Comparison of ENCODE assay signal across 8 cellular contexts in the genomic region with DNA sequence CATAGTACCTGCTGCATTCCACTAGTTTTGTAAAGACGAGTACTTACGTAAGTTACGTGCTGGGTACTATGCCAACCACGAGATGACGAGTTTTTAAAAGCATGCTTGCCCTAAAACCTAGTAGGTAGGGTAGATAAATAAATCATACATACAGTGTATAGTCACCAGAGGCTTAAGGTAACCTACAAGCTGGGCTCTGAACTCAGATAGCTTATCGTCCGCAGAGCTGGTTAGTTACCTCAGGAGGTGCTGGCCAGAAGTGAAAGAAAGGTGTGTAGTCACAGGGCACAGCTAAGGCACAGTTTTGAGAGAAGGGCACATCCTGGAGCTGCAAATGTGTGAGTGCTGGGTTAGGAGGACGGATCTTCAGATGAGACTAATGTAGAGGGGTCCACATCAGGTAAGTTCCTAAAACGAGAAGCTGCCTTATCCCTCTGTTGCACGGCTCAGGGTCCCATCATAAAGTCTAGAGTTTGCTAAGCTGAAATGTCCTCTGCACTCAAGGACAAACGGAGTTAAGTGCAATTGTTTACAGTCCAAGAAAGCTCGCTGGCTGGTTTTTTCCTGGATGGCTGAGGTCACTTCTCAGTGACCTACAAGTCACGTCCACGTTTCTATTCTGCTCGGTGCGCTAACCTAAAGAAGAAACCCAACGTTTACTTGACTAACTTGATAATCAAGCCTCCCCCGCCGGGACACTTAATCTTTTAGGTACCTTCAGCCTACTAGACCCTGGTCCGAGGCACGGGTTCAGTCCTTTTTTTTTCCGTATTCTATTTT. TPM values are rescaled to one million over a fixed set of nuclear protein-coding genes. Genes with fewer than 3 reads are reported as not detected.
A peak's percentile ranks its signal among the peaks of the same experiment; 100 is the strongest.
DNase-seq lines count a peak whose midpoint lies in the region; ATAC-seq and TF ChIP-seq lines count a peak whose summit lies in the region.

No MANE protein-coding gene starts in this region.

- no peak for TF ChIP-seq CTCF in smooth muscle cell (IDR thresholded peaks at IDR 0.05; ENCODE audit: borderline replicate concordance, insufficient read depth, poor library complexity, severe bottlenecking)

- no peaks in the 10 kb centered on the region for H3K9me3 ChIP-seq in iPS-18a (ENCODE audit: control insufficient read depth, low read depth, low read length)
- H3K9me3 ChIP-seq in smooth muscle cell (replicated peaks; ENCODE audit: low read depth) = no peaks in the 10 kb centered on the region

- peak overlapping the region; percentile 80 for H3K9ac ChIP-seq in iPS-18a (ENCODE audit: low read length)
- H3K9ac ChIP-seq in smooth muscle cell (ENCODE audit: low read depth) = peak overlapping the region; percentile 89

- peak; percentile 4 for DNase-seq in G401 (ENCODE audit: low spot score)
- DNase-seq in activated naive CD8-positive, alpha-beta T cell treated with anti-CD3 and anti-CD28 coated beads, Interleukin-2, amount 10 ng/mL, durations not matched to agents 7 days and 5 days = no peak
- no peak for DNase-seq in smooth muscle cell (lab: John Stamatoyannopoulos, UW; ENCODE audit: unreplicated experiment)
- DNase-seq in putamen (ENCODE audit: low spot score) = no peak
- DNase-seq in NCI-H1048 (lab: John Stamatoyannopoulos, UW) = no peak
- DNase-seq in NCI-H226 = no peak

- peaks cover 2% of the 10 kb centered on the region for H3K4me1 Mint-ChIP-seq in activated naive CD8-positive, alpha-beta T cell treated with anti-CD3 and anti-CD28 coated beads, Interleukin-2, amount 10 ng/mL, durations not matched to agents 7 days and 5 days

- POLR2A ChIA-PET in activated naive CD8-positive, alpha-beta T cell treated with anti-CD3 and anti-CD28 coated beads, Interleukin-2, amount 10 ng/mL, durations not matched to agents 7 days and 5 days (lab: Charles Lee) = interaction anchor here (1.2 to 2.5 kb wide), 2 partner anchors 69 to 579 kb away, joined by 4 to 16 read pairs; a partner anchor contains a TSS

- H3K4me1 ChIP-seq in iPS-18a (ENCODE audit: control insufficient read depth, low read depth, low read length) = peaks cover 12% of the 10 kb centered on the region
- peaks cover 23% of the 10 kb centered on the region for H3K4me1 ChIP-seq in smooth muscle cell (ENCODE audit: low read depth)

- H3K79me2 ChIP-seq in smooth muscle cell (ENCODE audit: low read depth) = peaks cover 24% of the 10 kb centered on the region

- no peak overlapping the region for H3K27ac Mint-ChIP-seq in activated naive CD8-positive, alpha-beta T cell treated with anti-CD3 and anti-CD28 coated beads, Interleukin-2, amount 10 ng/mL, durations not matched to agents 7 days and 5 days

- peak overlapping the region; percentile 87 for H3K4me3 ChIP-seq in iPS-18a (ENCODE audit: low read length)
- peak overlapping the region; percentile 96 for H3K4me3 ChIP-seq in smooth muscle cell

- H3K36me3 Mint-ChIP-seq in activated naive CD8-positive, alpha-beta T cell treated with anti-CD3 and anti-CD28 coated beads, Interleukin-2, amount 10 ng/mL, durations not matched to agents 7 days and 5 days = no peaks in the 10 kb centered on the region

- H3K27me3 ChIP-seq in iPS-18a (ENCODE audit: control insufficient read depth, insufficient read depth, low read length) (peaks cover 19% of the 10 kb centered on the region), smooth muscle cell (ENCODE audit: low read depth) (no peaks in the 10 kb centered on the region)

- H3K36me3 ChIP-seq in iPS-18a (ENCODE audit: control insufficient read depth, low read depth, low read length) = no peaks in the 10 kb centered on the region
- H3K36me3 ChIP-seq in smooth muscle cell (ENCODE audit: low read depth) = no peaks in the 10 kb centered on the region

- peaks cover 3% of the 10 kb centered on the region for H3K9me3 Mint-ChIP-seq in activated naive CD8-positive, alpha-beta T cell treated with anti-CD3 and anti-CD28 coated beads, Interleukin-2, amount 10 ng/mL, durations not matched to agents 7 days and 5 days

- H4K20me1 ChIP-seq in smooth muscle cell (ENCODE audit: low read depth) = no peaks in the 10 kb centered on the region

- peak; percentile 2 for ATAC-seq in HG03039 (IDR thresholded peaks at IDR 0.05; ENCODE audit: unreplicated experiment)
- ATAC-seq in activated naive CD8-positive, alpha-beta T cell treated with anti-CD3 and anti-CD28 coated beads, Interleukin-2, amount 10 ng/mL, durations not matched to agents 7 days and 5 days (ENCODE audit: low read depth) = no peak

- in situ Hi-C loops in G401 (cut with HindIII; ENCODE audit: low sequenced_read_pairs) = no loop called here

- 50% methylated on average over 22 of the region's 22 CpGs for WGBS in smooth muscle cell (ENCODE audit: low lambda C conversion rate)

- peaks cover 4% of the 10 kb centered on the region for H3F3A ChIP-seq in smooth muscle cell (ENCODE audit: low read depth)

- H2AFZ ChIP-seq in smooth muscle cell (ENCODE audit: low read depth) = peak overlapping the region; percentile 88

- no peak overlapping the region for H3K27ac ChIP-seq in iPS-18a (ENCODE audit: low read length)
- peak overlapping the region; percentile 78 for H3K27ac ChIP-seq in smooth muscle cell (ENCODE audit: low read depth)

- H3K27me3 Mint-ChIP-seq in activated naive CD8-positive, alpha-beta T cell treated with anti-CD3 and anti-CD28 coated beads, Interleukin-2, amount 10 ng/mL, durations not matched to agents 7 days and 5 days = peaks cover 33% of the 10 kb centered on the region

- peak overlapping the region; percentile 92 for H3K4me2 ChIP-seq in smooth muscle cell

- H3K4me3 Mint-ChIP-seq in activated naive CD8-positive, alpha-beta T cell treated with anti-CD3 and anti-CD28 coated beads, Interleukin-2, amount 10 ng/mL, durations not matched to agents 7 days and 5 days = peak overlapping the region; percentile 85

RNA-seq across cellular contexts. Expression of a gene that starts 1.1 kb away (rescaled TPM):
- 6.2 and 20.9 TPM in 2 replicates for total RNA-seq in G401 (2014; rRNA removed; shearing (Covaris generic))
- 1 to 10 TPM; 3.2 to 3.4 TPM for total RNA-seq in activated naive CD8-positive, alpha-beta T cell treated with anti-CD3 and anti-CD28 coated beads, Interleukin-2, amount 10 ng/mL, durations not matched to agents 7 days and 5 days
- total RNA-seq in smooth muscle cell = 22.5 and 44.9 TPM in 2 replicates
- polyA plus RNA-seq in smooth muscle cell = 15.3 and 20.4 TPM in 2 replicates
